ENCODE assay signal across 19 cellular contexts in genomic region chr14:46368275-46368674, GRCh38.
DNase-seq lines count a peak whose midpoint lies in the region; ATAC-seq and TF ChIP-seq lines count a peak whose summit lies in the region.
"Had no signal": no experiment of that assay in that cellular context is flagged by ENCODE, and none has a peak within 500 bp of the region (broad histone marks: within the 10 kb centered on the region; RNA-seq: fewer than 3 reads in every experiment).

No MANE protein-coding gene starts in this region.

- no peaks in the 10 kb centered on the region for H3K27me3 ChIP-seq in dorsolateral prefrontal cortex
- H3K27me3 ChIP-seq: Peyer's patch had no signal

- POLR2A ChIA-PET in T-cell (lab: Charles Lee): no interaction called here

- peaks cover 5 to 18% (median 9%) of the 10 kb centered on the region in 3 donors for H3K9me3 Mint-ChIP-seq in T-cell

- no peak for ATAC-seq in T-cell (replicated peaks in 1 of 4)
- ATAC-seq in HG02970 (IDR thresholded peaks at IDR 0.05; ENCODE audit: low FRiP score, unreplicated experiment): no peak
- no peak for ATAC-seq in GM18909 (IDR thresholded peaks at IDR 0.05; ENCODE audit: poor library complexity, unreplicated experiment)
- ATAC-seq: Right ventricle myocardium inferior had no signal

- H3K4me1 Mint-ChIP-seq in T-cell: no peaks in the 10 kb centered on the region
- H3K4me1 Mint-ChIP-seq: CD8-positive, alpha-beta memory T cell had no signal

- peak overlapping the region in 9 of 59 donors; percentile 21 to 72 (median 42) for H3K27ac ChIP-seq in dorsolateral prefrontal cortex
- H3K27ac ChIP-seq: Peyer's patch had no signal

- H3K27ac Mint-ChIP-seq in T-cell: no peak overlapping the region
- H3K27ac Mint-ChIP-seq: CD8-positive, alpha-beta memory T cell had no signal

- intact Hi-C loops in dorsolateral prefrontal cortex (cut with DNase I): no loop called here

- H3K4me3 Mint-ChIP-seq in T-cell: no peak overlapping the region
- H3K4me3 Mint-ChIP-seq: CD8-positive, alpha-beta memory T cell had no signal

- no peaks in the 10 kb centered on the region for H3K36me3 Mint-ChIP-seq in T-cell
- H3K36me3 Mint-ChIP-seq: CD8-positive, alpha-beta memory T cell had no signal

- DNase-seq in ELR (ENCODE audit: low read depth) (peak; percentile 3), NCI-H446 treated with DMSO at 0.1 percent for 48 hours (lab: John Stamatoyannopoulos, UW) (peak; percentile 70), dorsolateral prefrontal cortex (peak; percentile 3 to 76 (median 42)), pons (ENCODE audit: low spot score) (peak; percentile 20), T-cell (no peak)
- DNase-seq in activated effector memory CD4-positive, alpha-beta T cell treated with anti-CD3 and anti-CD28 coated beads, Interleukin-2, amount 50 U/mL, for 16 hours: no peak
- DNase-seq: C1 segment of cervical spinal cord; CD8-positive, alpha-beta memory T cell; DMS79; GOT3; KG1; NCI-H1417 treated with DMSO at 0.1 percent for 48 hours; NCI-H187 treated with DMSO at 0.1 percent for 48 hours; NCI-H226; NCI-H526; Peyer's patch had no signal

- H3K27me3 Mint-ChIP-seq in T-cell: no peaks in the 10 kb centered on the region
- H3K27me3 Mint-ChIP-seq: CD8-positive, alpha-beta memory T cell had no signal

- H3K4me3 ChIP-seq in dorsolateral prefrontal cortex: no peak overlapping the region
- H3K4me3 ChIP-seq: Peyer's patch had no signal

- CTCF ChIA-PET in T-cell (lab: Charles Lee): no interaction called here

- TF ChIP-seq CTCF in dorsolateral prefrontal cortex (IDR thresholded peaks at IDR 0.05 in 54 of 56, conservative IDR thresholded peaks at IDR 0.05 in 2 of 56; ENCODE audit: low read depth in 1 of 56, partially characterized antibody in 56 of 56): no peak

Comparison
In these comparisons a context has a peak if more than half of its experiments do, and no peak if none do; other contexts are left out.
1. DNase-seq: peak in ELR (single experiment), NCI-H446 treated with DMSO at 0.1 percent for 48 hours (single experiment), dorsolateral prefrontal cortex (10 of 10) and pons (single experiment); none in T-cell (0 of 34) and activated effector memory CD4-positive, alpha-beta T cell treated with anti-CD3 and anti-CD28 coated beads, Interleukin-2, amount 50 U/mL, for 16 hours (single experiment).